21 cellular contexts compared by ENCODE assay signal in genomic region chr21:45723049-45723958, GRCh38.
DNase-seq lines count a peak whose midpoint lies in the region; ATAC-seq, FAIRE-seq and TF ChIP-seq lines count a peak whose summit lies in the region.
"Had no signal": no experiment of that assay in that cellular context is flagged by ENCODE, and none has a peak within 500 bp of the region (broad histone marks: within the 10 kb centered on the region; RNA-seq: fewer than 3 reads in every experiment).

No MANE protein-coding gene starts in this region.

- no peak for ATAC-seq in HG02870 (IDR thresholded peaks at IDR 0.05; ENCODE audit: unreplicated experiment)
- ATAC-seq: A549 had no signal

- H3K4me3 Mint-ChIP-seq in activated CD4-positive, alpha-beta T cell treated with anti-CD3 and anti-CD28 coated beads, Interleukin-2, amount 10 ng/mL, durations not matched to agents 7 days and 5 days, result no peak overlapping the region
- H3K4me3 Mint-ChIP-seq: CD4-positive, alpha-beta memory T cell had no signal

- H2BK5ac ChIP-seq in H1 (ENCODE audit: low read depth, low read length), result no peak overlapping the region

- no peak overlapping the region for H3K23ac ChIP-seq in H1 (ENCODE audit: insufficient read length)

- H3K4me2 ChIP-seq in H1 (ENCODE audit: insufficient read depth in 1 of 2, low read depth in 2 of 2, low read length in 2 of 2), result no peak overlapping the region
- H3K4me2 ChIP-seq: A549 had no signal

- H3K4me1 ChIP-seq in BE2C (peaks cover 33% of the 10 kb centered on the region), H1 (replicated peaks in 1 of 4; ENCODE audit: control insufficient read depth in 3 of 4, insufficient read depth in 4 of 4, low read length in 3 of 4) (0 out of 7 replicates have a peak, but pooled peaks cover 0 to 2% (median 0%) of the 10 kb centered on the region in 4 experiments)
- H3K4me1 ChIP-seq: A549, Caco-2, SJCRH30 had no signal

- no peaks in the 10 kb centered on the region for H3K9me3 ChIP-seq in BE2C
- H3K9me3 ChIP-seq in H1 (ENCODE audit: insufficient read depth in 2 of 2, low read depth in 1 of 2, low read length in 1 of 2), result no peaks in the 10 kb centered on the region
- H3K9me3 ChIP-seq: A549, Caco-2, SJCRH30 had no signal

- no peaks in the 10 kb centered on the region for H3K79me2 ChIP-seq in H1 (ENCODE audit: control insufficient read depth in 1 of 2, insufficient read depth in 2 of 2, low read length in 2 of 2)

- H3K79me1 ChIP-seq in H1 (ENCODE audit: low read depth, low read length), result no peaks in the 10 kb centered on the region; the same call in 1 of the 2 replicates

- TF ChIP-seq EP300 in H1 (IDR thresholded peaks at IDR 0.05; ENCODE audit: borderline replicate concordance in 1 of 2, low read depth in 2 of 2, low read length in 2 of 2), result no peak

- H2BK120ac ChIP-seq in H1 (replicated peaks; ENCODE audit: low read depth, low read length), result no peak overlapping the region

- no peak for DNase-seq in activated CD4-positive, alpha-beta T cell treated with anti-CD3 and anti-CD28 coated beads, Interleukin-2, amount 10 ng/mL, durations not matched to agents 7 days and 5 days
- DNase-seq in activated CD4-positive, alpha-beta T cell treated with anti-CD3 and anti-CD28 coated beads, Interleukin-2, amount 50 U/mL, for 4 hours, result no peak
- DNase-seq in BE2C (peak; percentile 37), GM10248 (ENCODE audit: extremely low spot score) (peak; percentile 17), H1 (ENCODE audit: low read depth in 1 of 2, low spot score in 2 of 2) (no peak), NCI-H1417 (lab: John Stamatoyannopoulos, UW) (no peak), NCI-H1694 treated with DMSO at 0.1 percent for 48 hours (lab: John Stamatoyannopoulos, UW) (no peak)
- DNase-seq: Caco-2; CD4-positive, alpha-beta memory T cell; DND-41; Karpas-422; MV-4-11; NCI-H187; NCI-H526 treated with DMSO at 0.1 percent for 48 hours; OCI-M1 had no signal

- no peak overlapping the region for H3K9ac ChIP-seq in H1 (replicated peaks in 1 of 4; ENCODE audit: extremely low read depth in 1 of 4, low read depth in 3 of 4, low read length in 3 of 4)

- H2BK20ac ChIP-seq in H1 (ENCODE audit: low read length), result no peak overlapping the region

- H4K20me1 ChIP-seq in H1 (replicated peaks in 1 of 2; ENCODE audit: control insufficient read depth in 1 of 2, insufficient read depth in 2 of 2, low read length in 2 of 2), result peaks cover 0 to 2% of the 10 kb centered on the region in 2 experiments

- H3K36me3 ChIP-seq in BE2C, result no peaks in the 10 kb centered on the region
- H3K36me3 ChIP-seq in H1 (ENCODE audit: control insufficient read depth in 2 of 4, insufficient read depth in 4 of 4, low read length in 3 of 4), result no peaks in the 10 kb centered on the region
- H3K36me3 ChIP-seq: SJCRH30 had no signal

- H4K91ac ChIP-seq in H1 (replicated peaks; ENCODE audit: insufficient read length, low read length), result no peak overlapping the region

- no peak overlapping the region for H3K27ac ChIP-seq in H1 (ENCODE audit: low read depth, low read length)
- H3K27ac ChIP-seq: A549, SJCRH30 had no signal

- no peak overlapping the region; the same call in 1 of the 2 replicates for H4K8ac ChIP-seq in H1 (ENCODE audit: extremely low read depth, insufficient read depth, low read length)

- POLR2A ChIA-PET in activated CD4-positive, alpha-beta T cell treated with anti-CD3 and anti-CD28 coated beads, Interleukin-2, amount 10 ng/mL, durations not matched to agents 7 days and 5 days (lab: Charles Lee), result no interaction called here
- POLR2A ChIA-PET in GM10248 (lab: Yijun Ruan, JAX) (no interaction called here), H1 (lab: Charles Lee; ENCODE audit: partially characterized antibody) (no interaction called here)

- no peaks in the 10 kb centered on the region for H3K23me2 ChIP-seq in H1 (ENCODE audit: low read depth, low read length)

- FAIRE-seq in H1 (lab: Jason Lieb, UNC), result no peak
- FAIRE-seq: A549, GM12892, GM18507, RCC 7860 had no signal

- H3K4ac ChIP-seq in H1 (replicated peaks; ENCODE audit: insufficient read length, low read depth, low read length), result no peak overlapping the region

- peaks cover 24% of the 10 kb centered on the region for H3K4me1 Mint-ChIP-seq in activated CD4-positive, alpha-beta T cell treated with anti-CD3 and anti-CD28 coated beads, Interleukin-2, amount 10 ng/mL, durations not matched to agents 7 days and 5 days
- H3K4me1 Mint-ChIP-seq: CD4-positive, alpha-beta memory T cell had no signal

- H3K36me3 Mint-ChIP-seq in activated CD4-positive, alpha-beta T cell treated with anti-CD3 and anti-CD28 coated beads, Interleukin-2, amount 10 ng/mL, durations not matched to agents 7 days and 5 days (ENCODE audit: low read depth), result peaks cover 2% of the 10 kb centered on the region
- H3K36me3 Mint-ChIP-seq: CD4-positive, alpha-beta memory T cell had no signal

- no peak overlapping the region for H2AK5ac ChIP-seq in H1 (ENCODE audit: low read depth, low read length)

- CTCF ChIA-PET in activated CD4-positive, alpha-beta T cell treated with anti-CD3 and anti-CD28 coated beads, Interleukin-2, amount 10 ng/mL, durations not matched to agents 7 days and 5 days (lab: Charles Lee), result no interaction called here
- CTCF ChIA-PET in GM10248 (lab: Yijun Ruan, JAX) (no interaction called here), H1 (lab: Charles Lee; ENCODE audit: partially characterized antibody) (interaction anchor here (0.8 to 1.2 kb wide), 5 partner anchors 10 to 127 kb away, joined by 3 to 5 read pairs (median 4); no protein-coding TSS in a partner anchor)

- H3K27me3 Mint-ChIP-seq in activated CD4-positive, alpha-beta T cell treated with anti-CD3 and anti-CD28 coated beads, Interleukin-2, amount 10 ng/mL, durations not matched to agents 7 days and 5 days, result no peaks in the 10 kb centered on the region

- TF ChIP-seq POLR2A in H1 (IDR thresholded peaks at IDR 0.05; ENCODE audit: control extremely low read depth in 1 of 2, low read depth in 2 of 2, low read length in 2 of 2), result no peak

- H3K27me3 ChIP-seq in BE2C (no peaks in the 10 kb centered on the region), H1 (replicated peaks in 1 of 4; ENCODE audit: control insufficient read depth in 3 of 4, extremely low read depth in 1 of 4, insufficient read depth in 3 of 4, low read length in 3 of 4) (no peaks in the 10 kb centered on the region; a peak in 1 of 7 replicates)
- H3K27me3 ChIP-seq: SJCRH30 had no signal

- no peak overlapping the region for H2BK15ac ChIP-seq in H1 (ENCODE audit: low read length)

- H4K5ac ChIP-seq in H1 (ENCODE audit: insufficient read length, low read depth, low read length), result no peak overlapping the region

- peak overlapping the region; percentile 60 for H3K27ac Mint-ChIP-seq in activated CD4-positive, alpha-beta T cell treated with anti-CD3 and anti-CD28 coated beads, Interleukin-2, amount 10 ng/mL, durations not matched to agents 7 days and 5 days
- H3K27ac Mint-ChIP-seq: CD4-positive, alpha-beta memory T cell had no signal

- H3K14ac ChIP-seq in H1 (ENCODE audit: insufficient read length), result no peak overlapping the region

- no peak overlapping the region for H3K56ac ChIP-seq in H1 (replicated peaks; ENCODE audit: insufficient read length, low read depth, low read length)

- TF ChIP-seq RAD21 in H1 (IDR thresholded peaks at IDR 0.05 in 1 of 2, conservative IDR thresholded peaks at IDR 0.05 in 1 of 2; ENCODE audit: low read depth in 2 of 2, low read length in 2 of 2), result no peak

- no peak overlapping the region for H2AFZ ChIP-seq in H1 (ENCODE audit: low read length)

- WGBS in H1 (ENCODE audit: extremely low coverage in 1 of 2, insufficient coverage in 1 of 2, insufficient read length in 1 of 2, insufficient replicate concordance in 2 of 2, low coverage in 1 of 2, low lambda C conversion rate in 2 of 2, missing lambda C conversion rate in 1 of 2), 2 experiments, result 87% methylated on average over 10 of the region's 10 CpGs; no CpG with 5 or more reads in 1 of the 2 experiments

- H2BK12ac ChIP-seq in H1 (ENCODE audit: low read depth, low read length), result no peak overlapping the region

- no peaks in the 10 kb centered on the region for H3K9me3 Mint-ChIP-seq in activated CD4-positive, alpha-beta T cell treated with anti-CD3 and anti-CD28 coated beads, Interleukin-2, amount 10 ng/mL, durations not matched to agents 7 days and 5 days
- H3K9me3 Mint-ChIP-seq: CD4-positive, alpha-beta memory T cell had no signal

- TF ChIP-seq CTCF in BE2C (IDR thresholded peaks at IDR 0.05; ENCODE audit: low read depth, low read length) (no peak), GM10248 (IDR thresholded peaks at IDR 0.05; ENCODE audit: control extremely low read depth, extremely low read depth, low read depth, missing control alignments) (no peak), H1 (IDR thresholded peaks at IDR 0.05; ENCODE audit: control extremely low read depth in 1 of 3, insufficient read depth in 1 of 3, low read depth in 1 of 3, low read length in 3 of 3) (no peak)

- H3K4me3 ChIP-seq in BE2C (ENCODE audit: low read depth, low read length) (no peak overlapping the region), H1 (ENCODE audit: extremely low read depth in 1 of 4, insufficient read depth in 2 of 4, low read depth in 3 of 4, low read length in 4 of 4) (no peak overlapping the region)
- H3K4me3 ChIP-seq: A549, SJCRH30 had no signal

- no peak overlapping the region for H3K18ac ChIP-seq in H1 (ENCODE audit: extremely low read depth, low read length)

TF ChIP-seq in H1, 55 proteins besides CTCF, POLR2A, EP300 and RAD21:
- TF ChIP-seq TAF7 (optimal IDR thresholded peaks at IDR 0.05; ENCODE audit: borderline replicate concordance, low read depth, low read length) (no peak), MAX (IDR thresholded peaks at IDR 0.05) (peak; percentile 21; the same call in 1 of the 2 replicates), TEAD4 (IDR thresholded peaks at IDR 0.05; ENCODE audit: low read depth, low read length) (no peak)

Comparison
In these comparisons a context has a peak if more than half of its experiments do, and no peak if none do; other contexts are left out.
1. DNase-seq: peak in BE2C (single experiment) and GM10248 (single experiment); none in activated CD4-positive, alpha-beta T cell treated with anti-CD3 and anti-CD28 coated beads, Interleukin-2, amount 10 ng/mL, durations not matched to agents 7 days and 5 days (single experiment), activated CD4-positive, alpha-beta T cell treated with anti-CD3 and anti-CD28 coated beads, Interleukin-2, amount 50 U/mL, for 4 hours (0 of 2), H1 (0 of 2), NCI-H1417 (0 of 3) and NCI-H1694 treated with DMSO at 0.1 percent for 48 hours (single experiment).